In the genomic region with DNA sequence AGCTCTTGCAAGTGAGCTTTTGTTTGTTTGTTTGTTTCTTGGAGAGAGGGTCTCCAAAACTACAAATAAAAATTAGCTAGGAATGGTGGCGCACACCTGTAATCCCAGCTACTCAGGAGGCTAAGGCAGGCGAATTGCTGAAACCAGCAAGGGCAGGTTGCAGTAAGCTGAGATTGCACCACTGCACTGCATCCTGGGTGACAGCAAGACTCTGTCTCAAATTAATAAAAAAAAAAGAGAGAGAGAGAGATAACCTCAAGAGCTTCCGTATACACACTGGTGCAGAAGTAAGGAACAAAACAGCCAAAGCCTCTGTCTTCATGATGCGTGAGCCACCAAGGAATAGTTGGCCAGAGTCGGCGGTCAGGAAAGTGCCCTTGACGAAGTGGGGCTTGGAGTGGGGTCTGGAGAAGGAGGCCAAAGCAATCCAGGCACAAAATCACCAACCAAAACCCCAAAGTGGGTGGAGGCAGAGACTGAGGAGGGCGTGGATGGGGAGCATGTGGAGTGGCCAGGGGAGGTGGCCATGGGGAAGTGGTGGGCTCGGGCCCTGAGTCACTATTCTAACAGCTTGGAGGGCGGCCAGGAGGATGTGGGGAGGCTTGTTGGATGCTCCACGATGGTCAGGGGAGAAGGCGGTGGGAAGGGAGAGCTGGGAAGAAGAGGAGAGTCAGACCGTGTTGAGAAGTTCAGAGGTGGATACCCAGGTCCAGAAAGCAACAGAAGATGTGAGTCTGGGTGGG, we compare ENCODE assay signal across 13 cellular contexts. TPM values are rescaled to one million over a fixed set of nuclear protein-coding genes. Genes with fewer than 3 reads are reported as not detected.
DNase-seq lines count a peak whose midpoint lies in the region; ATAC-seq and TF ChIP-seq lines count a peak whose summit lies in the region.
"Had no signal": no experiment of that assay in that cellular context is flagged by ENCODE, and none has a peak within 500 bp of the region (broad histone marks: within the 10 kb centered on the region; RNA-seq: fewer than 3 reads in every experiment).

No MANE protein-coding gene starts in this region.

- no peak overlapping the region for H3K4me2 ChIP-seq in GM23248 (ENCODE audit: unreplicated experiment)

- H2AFZ ChIP-seq in GM23248: no peak overlapping the region

- no peak overlapping the region for H3K27ac Mint-ChIP-seq in activated naive CD4-positive, alpha-beta T cell treated with anti-CD3 and anti-CD28 coated beads for 36 hours
- H3K27ac Mint-ChIP-seq in activated CD4-positive, alpha-beta T cell treated with anti-CD3 and anti-CD28 coated beads, Interleukin-2, amount 10 ng/mL, durations not matched to agents 24 days and 14 days: no peak overlapping the region
- H3K27ac Mint-ChIP-seq: activated naive CD4-positive, alpha-beta T cell treated with anti-CD3 and anti-CD28 coated beads, Interleukin-2, amount 50 U/mL, for 24 hours had no signal

- H3K27me3 ChIP-seq in GM23248 (replicated peaks; ENCODE audit: insufficient read depth): no peaks in the 10 kb centered on the region
- H3K27me3 ChIP-seq in left ventricle myocardium inferior (ENCODE audit: low read depth): no peaks in the 10 kb centered on the region
- H3K27me3 ChIP-seq in sigmoid colon: no peaks in the 10 kb centered on the region

- H3K4me1 Mint-ChIP-seq in activated naive CD4-positive, alpha-beta T cell treated with anti-CD3 and anti-CD28 coated beads for 36 hours (ENCODE audit: low read depth): no peaks in the 10 kb centered on the region
- H3K4me1 Mint-ChIP-seq in activated CD4-positive, alpha-beta T cell treated with anti-CD3 and anti-CD28 coated beads, Interleukin-2, amount 10 ng/mL, durations not matched to agents 24 days and 14 days: no peaks in the 10 kb centered on the region
- H3K4me1 Mint-ChIP-seq in activated T-cell treated with anti-CD3 and anti-CD28 coated beads, Interleukin-2, amount 50 U/mL, for 4 hours (ENCODE audit: low read depth): no peaks in the 10 kb centered on the region
- H3K4me1 Mint-ChIP-seq: activated naive CD4-positive, alpha-beta T cell treated with anti-CD3 and anti-CD28 coated beads, Interleukin-2, amount 50 U/mL, for 24 hours had no signal

- H3K36me3 ChIP-seq in GM23248 (ENCODE audit: low read depth) (peaks cover 3% of the 10 kb centered on the region; the same call in 1 of the 2 replicates), left ventricle myocardium inferior (peaks cover 68% of the 10 kb centered on the region), sigmoid colon (peaks cover 16 to 58% (median 29%) of the 10 kb centered on the region in 4 donors)

- WGBS in GM23248 (ENCODE audit: low coverage in 1 of 2, low lambda C conversion rate in 2 of 2, missing lambda C conversion rate in 2 of 2), 2 experiments: 73 to 75% methylated on average over 13 of the region's 13 CpGs
- 67 to 72% methylated on average over 13 of the region's 13 CpGs for WGBS in sigmoid colon, 2 donors

- H3K4me1 ChIP-seq in GM23248 (ENCODE audit: insufficient read depth) (peaks cover 5% of the 10 kb centered on the region; the same call in 1 of the 2 replicates), left ventricle myocardium inferior (peaks cover 70% of the 10 kb centered on the region), sigmoid colon (no peaks in the 10 kb centered on the region)

- CTCF ChIA-PET in activated naive CD4-positive, alpha-beta T cell treated with anti-CD3 and anti-CD28 coated beads for 36 hours (lab: Charles Lee): no interaction called here

- TF ChIP-seq CTCF in left ventricle myocardium inferior (IDR thresholded peaks at IDR 0.05; ENCODE audit: borderline replicate concordance): no peak
- TF ChIP-seq CTCF in sigmoid colon (IDR thresholded peaks at IDR 0.05): no peak

- H3K27me3 Mint-ChIP-seq in activated naive CD4-positive, alpha-beta T cell treated with anti-CD3 and anti-CD28 coated beads for 36 hours (ENCODE audit: low read depth): no peaks in the 10 kb centered on the region
- no peaks in the 10 kb centered on the region for H3K27me3 Mint-ChIP-seq in activated CD4-positive, alpha-beta T cell treated with anti-CD3 and anti-CD28 coated beads, Interleukin-2, amount 10 ng/mL, durations not matched to agents 24 days and 14 days
- no peaks in the 10 kb centered on the region for H3K27me3 Mint-ChIP-seq in activated T-cell treated with anti-CD3 and anti-CD28 coated beads, Interleukin-2, amount 50 U/mL, for 4 hours (ENCODE audit: low read depth)
- H3K27me3 Mint-ChIP-seq: activated naive CD4-positive, alpha-beta T cell treated with anti-CD3 and anti-CD28 coated beads, Interleukin-2, amount 50 U/mL, for 24 hours had no signal

- 0 out of 2 replicates have a peak, but pooled peaks cover 4% of the 10 kb centered on the region for H3K79me2 ChIP-seq in GM23248 (ENCODE audit: insufficient read depth)

- in situ Hi-C loops in GM23248 (cut with MboI): no loop called here

- H3K9me3 ChIP-seq in GM23248 (ENCODE audit: low read depth): no peaks in the 10 kb centered on the region
- no peaks in the 10 kb centered on the region for H3K9me3 ChIP-seq in left ventricle myocardium inferior (replicated peaks)
- no peaks in the 10 kb centered on the region for H3K9me3 ChIP-seq in sigmoid colon

- ATAC-seq in activated T-cell treated with anti-CD3 and anti-CD28 coated beads, Interleukin-2, amount 50 U/mL, for 4 hours: no peak
- ATAC-seq: HCT116 had no signal

- H3F3A ChIP-seq in GM23248 (ENCODE audit: insufficient read depth): no peaks in the 10 kb centered on the region

- no peaks in the 10 kb centered on the region for H3K9me3 Mint-ChIP-seq in activated naive CD4-positive, alpha-beta T cell treated with anti-CD3 and anti-CD28 coated beads for 36 hours
- no peaks in the 10 kb centered on the region for H3K9me3 Mint-ChIP-seq in activated CD4-positive, alpha-beta T cell treated with anti-CD3 and anti-CD28 coated beads, Interleukin-2, amount 10 ng/mL, durations not matched to agents 24 days and 14 days
- H3K9me3 Mint-ChIP-seq in activated T-cell treated with anti-CD3 and anti-CD28 coated beads, Interleukin-2, amount 50 U/mL, for 4 hours: no peaks in the 10 kb centered on the region
- H3K9me3 Mint-ChIP-seq: activated naive CD4-positive, alpha-beta T cell treated with anti-CD3 and anti-CD28 coated beads, Interleukin-2, amount 50 U/mL, for 24 hours had no signal

- DNase-seq in GM23248 (peak; percentile 55), UCSD-AML1 (lab: John Stamatoyannopoulos, UW; ENCODE audit: unreplicated experiment) (peak; percentile 17), left ventricle myocardium inferior (no peak), sigmoid colon (peak; percentile 80), DMS79 (lab: John Stamatoyannopoulos, UW) (no peak)
- no peak for DNase-seq in activated naive CD4-positive, alpha-beta T cell treated with anti-CD3 and anti-CD28 coated beads for 36 hours
- DNase-seq in activated CD4-positive, alpha-beta T cell treated with anti-CD3 and anti-CD28 coated beads, Interleukin-2, amount 10 ng/mL, durations not matched to agents 24 days and 14 days: no peak
- DNase-seq in activated T-cell treated with anti-CD3 and anti-CD28 coated beads, Interleukin-2, amount 50 U/mL, for 4 hours: no peak
- DNase-seq: mesendoderm, NCI-H345 had no signal

- no peaks in the 10 kb centered on the region for H3K9me2 ChIP-seq in GM23248 (ENCODE audit: insufficient read depth)

- no peak for TF ChIP-seq EP300 in sigmoid colon (IDR thresholded peaks at IDR 0.05)

- intact Hi-C loops in left ventricle myocardium inferior (cut with micrococcal nuclease) (no loop called here), sigmoid colon (cut with DNase I) (no loop called here)
- intact Hi-C loops in activated naive CD4-positive, alpha-beta T cell treated with anti-CD3 and anti-CD28 coated beads for 36 hours (cut with micrococcal nuclease): no loop called here
- intact Hi-C loops in activated CD4-positive, alpha-beta T cell treated with anti-CD3 and anti-CD28 coated beads, Interleukin-2, amount 10 ng/mL, durations not matched to agents 24 days and 14 days (cut with micrococcal nuclease): no loop called here

- no peaks in the 10 kb centered on the region for H4K20me1 ChIP-seq in GM23248 (ENCODE audit: insufficient read depth)

- H3K4me3 ChIP-seq in GM23248: no peak overlapping the region
- H3K4me3 ChIP-seq in left ventricle myocardium inferior: no peak overlapping the region
- no peak overlapping the region for H3K4me3 ChIP-seq in sigmoid colon

- no peak overlapping the region for H3K4me3 Mint-ChIP-seq in activated naive CD4-positive, alpha-beta T cell treated with anti-CD3 and anti-CD28 coated beads for 36 hours
- no peak overlapping the region for H3K4me3 Mint-ChIP-seq in activated CD4-positive, alpha-beta T cell treated with anti-CD3 and anti-CD28 coated beads, Interleukin-2, amount 10 ng/mL, durations not matched to agents 24 days and 14 days
- H3K4me3 Mint-ChIP-seq in activated T-cell treated with anti-CD3 and anti-CD28 coated beads, Interleukin-2, amount 50 U/mL, for 4 hours: no peak overlapping the region
- H3K4me3 Mint-ChIP-seq: activated naive CD4-positive, alpha-beta T cell treated with anti-CD3 and anti-CD28 coated beads, Interleukin-2, amount 50 U/mL, for 24 hours had no signal

- H3K9ac ChIP-seq in GM23248: no peak overlapping the region

- no peaks in the 10 kb centered on the region for H3K36me3 Mint-ChIP-seq in activated naive CD4-positive, alpha-beta T cell treated with anti-CD3 and anti-CD28 coated beads for 36 hours (ENCODE audit: low read depth)
- no peaks in the 10 kb centered on the region for H3K36me3 Mint-ChIP-seq in activated CD4-positive, alpha-beta T cell treated with anti-CD3 and anti-CD28 coated beads, Interleukin-2, amount 10 ng/mL, durations not matched to agents 24 days and 14 days (ENCODE audit: low read depth)
- H3K36me3 Mint-ChIP-seq in activated T-cell treated with anti-CD3 and anti-CD28 coated beads, Interleukin-2, amount 50 U/mL, for 4 hours (ENCODE audit: insufficient read depth): no peaks in the 10 kb centered on the region
- H3K36me3 Mint-ChIP-seq: activated naive CD4-positive, alpha-beta T cell treated with anti-CD3 and anti-CD28 coated beads, Interleukin-2, amount 50 U/mL, for 24 hours had no signal

- no peak for TF ChIP-seq POLR2A in sigmoid colon (IDR thresholded peaks at IDR 0.05)

- H3K27ac ChIP-seq in GM23248 (no peak overlapping the region), left ventricle myocardium inferior (replicated peaks) (peak overlapping the region; percentile 82), sigmoid colon (peak overlapping the region in 3 of 4 donors; percentile 28 to 66 (median 39))

RNA-seq across cellular contexts. Expression of a gene that starts 21.2 kb away (rescaled TPM):
- 52.9 and 72.5 TPM in 2 replicates for total RNA-seq in GM23248 (2014; rRNA removed; shearing (Covaris generic))
- polyA plus RNA-seq in GM23248 (2016; fragmentation: Nextera tagmentation; extraction: Ambion mirVana): 54.6 and 54.7 TPM in 2 replicates
- total RNA-seq in left ventricle myocardium inferior: 47.3 TPM
- 10 to 100 TPM; 21.6 to 40.2 (median 33.1) TPM for total RNA-seq in sigmoid colon
- polyA plus RNA-seq in sigmoid colon: 10 to 100 TPM; 32.4 to 76.8 (median 32.4) TPM
- total RNA-seq in activated naive CD4-positive, alpha-beta T cell treated with anti-CD3 and anti-CD28 coated beads for 36 hours: 10 to 100 TPM; 72.6 to 75.0 TPM
- 208 and 213 TPM in 2 replicates for total RNA-seq in activated CD4-positive, alpha-beta T cell treated with anti-CD3 and anti-CD28 coated beads, Interleukin-2, amount 10 ng/mL, durations not matched to agents 24 days and 14 days
- 100 to 1,000 TPM; 427 to 536 (median 461) TPM for total RNA-seq in activated T-cell treated with anti-CD3 and anti-CD28 coated beads, Interleukin-2, amount 50 U/mL, for 4 hours

RNA-seq across cellular contexts. Expression of a gene that starts 23.8 kb away (rescaled TPM):
- 71.7 and 88.7 TPM in 2 replicates for total RNA-seq in GM23248 (2014; rRNA removed; shearing (Covaris generic))
- polyA plus RNA-seq in GM23248 (2016; fragmentation: Nextera tagmentation; extraction: Ambion mirVana) (60.5 and 63.0 TPM in 2 replicates), sigmoid colon (10 to 100 TPM; 15.6 to 68.6 (median 27.3) TPM)
- total RNA-seq in left ventricle myocardium inferior (40.7 TPM), sigmoid colon (10 to 100 TPM; 16.3 to 39.6 (median 27.3) TPM)
- total RNA-seq in activated naive CD4-positive, alpha-beta T cell treated with anti-CD3 and anti-CD28 coated beads for 36 hours: 1 to 10 TPM in 1 of 2 experiments, under 1 TPM in 1; 0.88 to 1.1 TPM
- total RNA-seq in activated CD4-positive, alpha-beta T cell treated with anti-CD3 and anti-CD28 coated beads, Interleukin-2, amount 10 ng/mL, durations not matched to agents 24 days and 14 days: 0.19 and 0.44 TPM in 2 replicates
- 1 to 10 TPM in 2 of 3 donors, under 1 TPM in 1; 0.66 to 1.4 (median 1.3) TPM for total RNA-seq in activated T-cell treated with anti-CD3 and anti-CD28 coated beads, Interleukin-2, amount 50 U/mL, for 4 hours
- total RNA-seq: T-helper 2 cell treated with Interferon-gamma antibody and Interleukin-4, amounts not matched to agents 100 ng/mL and 5 ng/mL, for 36 hours had no signal

RNA-seq across cellular contexts. Expression of a gene that starts 35.7 kb away (rescaled TPM):
- total RNA-seq in GM23248 (2014; rRNA removed; shearing (Covaris generic)): 0.76 TPM in 1 of 2 replicates, not detected in the other
- 0.60 and 0.87 TPM in 2 replicates for polyA plus RNA-seq in GM23248 (2016; fragmentation: Nextera tagmentation; extraction: Ambion mirVana)
- total RNA-seq in left ventricle myocardium inferior: 24.1 TPM
- total RNA-seq in sigmoid colon: 100 to 1,000 TPM in 2 of 4 donors, 10 to 100 TPM in 2; 63.5 to 188 (median 92.2) TPM
- 100 to 1,000 TPM; 111 to 326 (median 208) TPM for polyA plus RNA-seq in sigmoid colon
- 1 to 10 TPM in 1 of 2 experiments, under 1 TPM in 1; 0.72 to 1.1 TPM for total RNA-seq in activated naive CD4-positive, alpha-beta T cell treated with anti-CD3 and anti-CD28 coated beads for 36 hours
- total RNA-seq in activated CD4-positive, alpha-beta T cell treated with anti-CD3 and anti-CD28 coated beads, Interleukin-2, amount 10 ng/mL, durations not matched to agents 24 days and 14 days: 0.83 and 1.1 TPM in 2 replicates
- total RNA-seq in activated T-cell treated with anti-CD3 and anti-CD28 coated beads, Interleukin-2, amount 50 U/mL, for 4 hours: 1 to 10 TPM; 4.3 to 5.0 (median 4.9) TPM

RNA-seq across cellular contexts. Expression of a gene that starts 44.5 kb away (rescaled TPM):
- not detected in 2 replicates for total RNA-seq in GM23248 (2014; rRNA removed; shearing (Covaris generic))
- polyA plus RNA-seq in GM23248 (2016; fragmentation: Nextera tagmentation; extraction: Ambion mirVana) (0.49 TPM in 1 of 2 replicates, not detected in the other), sigmoid colon (10 to 100 TPM; 46.2 to 73.3 (median 49.9) TPM)
- total RNA-seq in left ventricle myocardium inferior (0.85 TPM), sigmoid colon (10 to 100 TPM in 1 of 4 donors, 1 to 10 TPM in 2, not detected in 1; 2.3 to 11.8 (median 5.8) TPM)
- 1 to 10 TPM; 1.2 to 1.3 TPM for total RNA-seq in activated naive CD4-positive, alpha-beta T cell treated with anti-CD3 and anti-CD28 coated beads for 36 hours
- total RNA-seq in activated CD4-positive, alpha-beta T cell treated with anti-CD3 and anti-CD28 coated beads, Interleukin-2, amount 10 ng/mL, durations not matched to agents 24 days and 14 days: 1.8 and 2.1 TPM in 2 replicates
- 1 to 10 TPM; 1.3 to 4.8 (median 4.2) TPM for total RNA-seq in activated T-cell treated with anti-CD3 and anti-CD28 coated beads, Interleukin-2, amount 50 U/mL, for 4 hours
- total RNA-seq: T-helper 2 cell treated with Interferon-gamma antibody and Interleukin-4, amounts not matched to agents 100 ng/mL and 5 ng/mL, for 36 hours had no signal

Comparison
In these comparisons a context has a peak if more than half of its experiments do, and no peak if none do; other contexts are left out.
1. DNase-seq: peak in GM23248 (single experiment), UCSD-AML1 (single experiment) and sigmoid colon (single experiment); none in left ventricle myocardium inferior (single experiment), activated naive CD4-positive, alpha-beta T cell treated with anti-CD3 and anti-CD28 coated beads for 36 hours (single experiment), activated CD4-positive, alpha-beta T cell treated with anti-CD3 and anti-CD28 coated beads, Interleukin-2, amount 10 ng/mL, durations not matched to agents 24 days and 14 days (single experiment), DMS79 (single experiment) and activated T-cell treated with anti-CD3 and anti-CD28 coated beads, Interleukin-2, amount 50 U/mL, for 4 hours (single experiment).
2. RNA of a gene that starts 23.8 kb away (total RNA-seq): 71.7 to 88.7 TPM in GM23248, 40.7 TPM in left ventricle myocardium inferior (single experiment) and 16.3 to 39.6 TPM in sigmoid colon; 0.66 to 1.4 TPM in activated T-cell treated with anti-CD3 and anti-CD28 coated beads, Interleukin-2, amount 50 U/mL, for 4 hours, 0.88 to 1.1 TPM in activated naive CD4-positive, alpha-beta T cell treated with anti-CD3 and anti-CD28 coated beads for 36 hours and 0.19 to 0.44 TPM in activated CD4-positive, alpha-beta T cell treated with anti-CD3 and anti-CD28 coated beads, Interleukin-2, amount 10 ng/mL, durations not matched to agents 24 days and 14 days; every median in the first group is over 4 times any median in the second.